Comparison of ENCODE assay signal across 3 cellular contexts in genomic region chr4:77958897-77959296, GRCh38.
"Had no signal": no experiment of that assay in that cellular context is flagged by ENCODE, and none has a peak within 500 bp of the region (broad histone marks: within the 10 kb centered on the region; RNA-seq: fewer than 3 reads in every experiment).

No MANE protein-coding gene starts in this region.

- DNase-seq: GDM1, GF-D8 had no signal

- H3K4me3 ChIP-seq: GM12878 had no signal
